Comparison of ENCODE assay signal across 8 cellular contexts in the genomic region with DNA sequence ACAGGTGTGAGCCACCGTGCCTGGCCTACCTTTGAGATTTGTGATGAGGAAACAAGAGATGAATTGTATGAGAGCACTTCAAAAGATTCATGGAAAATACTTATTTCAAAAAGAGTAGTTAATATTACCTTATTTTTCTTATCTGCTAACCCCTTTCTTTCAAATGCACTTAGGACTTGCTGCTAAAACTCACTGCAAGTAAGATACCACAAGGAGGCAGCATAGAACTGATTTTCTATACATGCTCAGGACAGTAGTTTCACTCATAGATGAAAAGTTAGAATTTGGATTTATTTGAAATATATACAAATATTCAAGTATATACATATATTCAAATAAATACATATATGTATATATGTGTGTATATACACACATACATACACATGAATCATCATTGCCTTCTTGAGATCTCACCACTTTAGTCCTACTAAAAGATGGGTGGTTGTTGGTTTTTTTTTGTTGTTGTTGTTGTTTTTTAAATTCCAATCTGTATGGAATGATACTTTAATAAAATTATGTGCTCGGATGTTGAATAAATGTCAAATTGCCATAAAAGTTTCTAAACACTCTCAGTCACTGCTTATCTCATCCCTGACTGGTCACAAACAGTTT. TPM values are rescaled to one million over a fixed set of nuclear protein-coding genes. Genes with fewer than 3 reads are reported as not detected.
DNase-seq lines count a peak whose midpoint lies in the region; ATAC-seq and TF ChIP-seq lines count a peak whose summit lies in the region.

No MANE protein-coding gene starts in this region.

- H3K27ac ChIP-seq in SK-N-MC = no peak overlapping the region

- H3K9me3 ChIP-seq in SK-N-MC (ENCODE audit: low read depth, low read length) = no peaks in the 10 kb centered on the region

- peaks cover 7% of the 10 kb centered on the region for H3K36me3 Mint-ChIP-seq in progenitor cell of endocrine pancreas (ENCODE audit: insufficient read depth)

- TF ChIP-seq CTCF in progenitor cell of endocrine pancreas (IDR thresholded peaks at IDR 0.05; ENCODE audit: unreplicated experiment) = peak; percentile 68

- H3K4me3 Mint-ChIP-seq in progenitor cell of endocrine pancreas (ENCODE audit: low read depth) = peak overlapping the region; percentile 56

- H3K27ac Mint-ChIP-seq in progenitor cell of endocrine pancreas = no peak overlapping the region

- H3K4me1 Mint-ChIP-seq in progenitor cell of endocrine pancreas (ENCODE audit: low read depth) = peaks cover 6% of the 10 kb centered on the region

- H3K9ac ChIP-seq in SK-N-MC (ENCODE audit: insufficient read length) = no peak overlapping the region

- no peak for TF ChIP-seq POLR2A in erythroblast (IDR thresholded peaks at IDR 0.05; ENCODE audit: low read length)

- DNase-seq in COR-L47 (lab: John Stamatoyannopoulos, UW) (peak; percentile 35), HCEC 1CT (peak; percentile 58), SK-N-MC (ENCODE audit: low read depth, low spot score) (peak; percentile 10), erythroblast (lab: John Stamatoyannopoulos, UW) (peak; percentile 74 to 75), progenitor cell of endocrine pancreas (ENCODE audit: low spot score, unreplicated experiment) (no peak), GOT3 (lab: John Stamatoyannopoulos, UW) (no peak)
- no peak for DNase-seq in stimulated activated CD4-positive, alpha-beta T cell treated with anti-CD3 and anti-CD28 coated beads, Interleukin-1b, Interleukin-23, amount 100 ng/mL, for 48 hours

- H3K36me3 ChIP-seq in SK-N-MC (ENCODE audit: insufficient read depth, low read length) = no peaks in the 10 kb centered on the region; the same call in 1 of the 2 replicates

- no peak overlapping the region for H3K4me3 ChIP-seq in SK-N-MC

- no peaks in the 10 kb centered on the region for H3K9me3 Mint-ChIP-seq in progenitor cell of endocrine pancreas (ENCODE audit: low read depth)

- no peak for ATAC-seq in GM21367 (IDR thresholded peaks at IDR 0.05; ENCODE audit: unreplicated experiment)

- H3K27me3 Mint-ChIP-seq in progenitor cell of endocrine pancreas = no peaks in the 10 kb centered on the region

RNA-seq across cellular contexts. Expression of a gene that starts 2.4 kb away (rescaled TPM):
- total RNA-seq in progenitor cell of endocrine pancreas = 43.2 and 44.1 TPM in 2 replicates

RNA-seq across cellular contexts. Expression of a gene that starts 33.2 kb away (rescaled TPM):
- not detected in 2 replicates for total RNA-seq in progenitor cell of endocrine pancreas

RNA-seq across cellular contexts. Expression of a gene that starts 54.3 kb away (rescaled TPM):
- 28.9 and 30.2 TPM in 2 replicates for total RNA-seq in progenitor cell of endocrine pancreas

Comparison
In these comparisons a context has a peak if more than half of its experiments do, and no peak if none do; other contexts are left out.
1. DNase-seq: peak in COR-L47 (single experiment), HCEC 1CT (single experiment), SK-N-MC (single experiment) and erythroblast (2 of 2); none in progenitor cell of endocrine pancreas (single experiment), GOT3 (single experiment) and stimulated activated CD4-positive, alpha-beta T cell treated with anti-CD3 and anti-CD28 coated beads, Interleukin-1b, Interleukin-23, amount 100 ng/mL, for 48 hours (single experiment).